9 cellular contexts compared by ENCODE assay signal in genomic region chr18:37322497-37323035, GRCh38.
DNase-seq lines count a peak whose midpoint lies in the region; ATAC-seq, FAIRE-seq and TF ChIP-seq lines count a peak whose summit lies in the region.
"Had no signal": no experiment of that assay in that cellular context is flagged by ENCODE, and none has a peak within 500 bp of the region (broad histone marks: within the 10 kb centered on the region; RNA-seq: fewer than 3 reads in every experiment).

No MANE protein-coding gene starts in this region.

- H2AFZ ChIP-seq in hepatocyte: no peak overlapping the region

- intact Hi-C loops in testis (cut with DNase I; ENCODE audit: low total_unique reads): no loop called here

- H3K4me2 ChIP-seq in hepatocyte: no peak overlapping the region

- no peaks in the 10 kb centered on the region for H3K9me3 ChIP-seq in hepatocyte (ENCODE audit: low read depth)
- H3K9me3 ChIP-seq in testis: no peaks in the 10 kb centered on the region

- no peaks in the 10 kb centered on the region for H3K4me1 Mint-ChIP-seq in activated naive CD8-positive, alpha-beta T cell treated with anti-CD3 and anti-CD28 coated beads, Interleukin-2, amount 10 ng/mL, durations not matched to agents 7 days and 5 days

- no peak for TF ChIP-seq POLR2A in H54 (IDR thresholded peaks at IDR 0.05; ENCODE audit: low read depth, low read length)
- no peak for TF ChIP-seq POLR2A in testis (IDR thresholded peaks at IDR 0.05)

- 67% methylated on average over 15 of the region's 15 CpGs for WGBS in hepatocyte (ENCODE audit: low lambda C conversion rate, missing lambda C conversion rate)
- 51 to 56% methylated on average over 7 to 15 of the region's 15 CpGs for WGBS in testis, 2 donors

- peak; percentile 72 for DNase-seq in AG08395 (ENCODE audit: low spot score)
- no peak for DNase-seq in GM06990 (ENCODE audit: extremely low read depth, insufficient read length)
- peak; percentile 32 for DNase-seq in H54 (ENCODE audit: insufficient read length, low spot score)
- peak; percentile 22 for DNase-seq in LoVo (ENCODE audit: low spot score)
- peak; percentile 39 for DNase-seq in activated naive CD8-positive, alpha-beta T cell treated with anti-CD3 and anti-CD28 coated beads, Interleukin-2, amount 10 ng/mL, durations not matched to agents 7 days and 5 days
- peak; percentile 53 for DNase-seq in hepatocyte (ENCODE audit: low spot score)
- peak; percentile 64 for DNase-seq in testis
- no peak for DNase-seq in HPDE6-E6E7 (ENCODE audit: extremely low spot score)

- no peaks in the 10 kb centered on the region for H3K36me3 ChIP-seq in GM06990 (ENCODE audit: control insufficient read depth, insufficient read depth, low read length)
- no peaks in the 10 kb centered on the region for H3K36me3 ChIP-seq in hepatocyte (replicated peaks; ENCODE audit: insufficient read depth, low read depth)
- no peaks in the 10 kb centered on the region for H3K36me3 ChIP-seq in testis (ENCODE audit: low read depth, missing control alignments)

- H3K27me3 Mint-ChIP-seq in activated naive CD8-positive, alpha-beta T cell treated with anti-CD3 and anti-CD28 coated beads, Interleukin-2, amount 10 ng/mL, durations not matched to agents 7 days and 5 days: no peaks in the 10 kb centered on the region

- ATAC-seq in activated naive CD8-positive, alpha-beta T cell treated with anti-CD3 and anti-CD28 coated beads, Interleukin-2, amount 10 ng/mL, durations not matched to agents 7 days and 5 days (ENCODE audit: low read depth): no peak

- H3K27ac ChIP-seq in hepatocyte (no peak overlapping the region), testis (no peak overlapping the region)

- no peaks in the 10 kb centered on the region for H4K20me1 ChIP-seq in hepatocyte (ENCODE audit: insufficient read depth, poor library complexity, severe bottlenecking)

- no peaks in the 10 kb centered on the region for H3K9me2 ChIP-seq in hepatocyte (replicated peaks; ENCODE audit: insufficient read depth)

- H3K4me3 ChIP-seq in GM06990 (replicated peaks; ENCODE audit: low read depth, low read length) (no peak overlapping the region), hepatocyte (no peak overlapping the region), testis (no peak overlapping the region)

- TF ChIP-seq CTCF in GM06990 (IDR thresholded peaks at IDR 0.05; ENCODE audit: insufficient read depth, low read length, poor library complexity, severe bottlenecking) (peak; percentile 88), hepatocyte (IDR thresholded peaks at IDR 0.05; ENCODE audit: poor library complexity) (peak; percentile 48), testis (IDR thresholded peaks at IDR 0.05) (peak in 2 of 3 experiments; percentile 47 to 71)

- POLR2A ChIA-PET in activated naive CD8-positive, alpha-beta T cell treated with anti-CD3 and anti-CD28 coated beads, Interleukin-2, amount 10 ng/mL, durations not matched to agents 7 days and 5 days (lab: Charles Lee): no interaction called here

- H3K4me3 Mint-ChIP-seq in activated naive CD8-positive, alpha-beta T cell treated with anti-CD3 and anti-CD28 coated beads, Interleukin-2, amount 10 ng/mL, durations not matched to agents 7 days and 5 days: no peak overlapping the region

- H3K4me1 ChIP-seq in hepatocyte (ENCODE audit: insufficient read depth): no peaks in the 10 kb centered on the region
- H3K4me1 ChIP-seq in testis: no peaks in the 10 kb centered on the region

- H3K9me3 Mint-ChIP-seq in activated naive CD8-positive, alpha-beta T cell treated with anti-CD3 and anti-CD28 coated beads, Interleukin-2, amount 10 ng/mL, durations not matched to agents 7 days and 5 days: no peaks in the 10 kb centered on the region

- no peaks in the 10 kb centered on the region for H3K36me3 Mint-ChIP-seq in activated naive CD8-positive, alpha-beta T cell treated with anti-CD3 and anti-CD28 coated beads, Interleukin-2, amount 10 ng/mL, durations not matched to agents 7 days and 5 days

- no peak overlapping the region for H3K27ac Mint-ChIP-seq in activated naive CD8-positive, alpha-beta T cell treated with anti-CD3 and anti-CD28 coated beads, Interleukin-2, amount 10 ng/mL, durations not matched to agents 7 days and 5 days

- no peak for FAIRE-seq in H54 (lab: Jason Lieb, UNC)
- FAIRE-seq: islet of Langerhans had no signal

- no peaks in the 10 kb centered on the region for H3K79me2 ChIP-seq in hepatocyte

- H3K27me3 ChIP-seq in GM06990 (replicated peaks; ENCODE audit: control insufficient read depth, insufficient read depth, low read length): no peaks in the 10 kb centered on the region
- H3K27me3 ChIP-seq in hepatocyte: no peaks in the 10 kb centered on the region
- H3K27me3 ChIP-seq in testis: no peaks in the 10 kb centered on the region

Comparison
In these comparisons a context has a peak if more than half of its experiments do, and no peak if none do; other contexts are left out.
1. DNase-seq: peak in AG08395 (single experiment), H54 (single experiment), LoVo (single experiment), activated naive CD8-positive, alpha-beta T cell treated with anti-CD3 and anti-CD28 coated beads, Interleukin-2, amount 10 ng/mL, durations not matched to agents 7 days and 5 days (single experiment), hepatocyte (single experiment) and testis (single experiment); none in GM06990 (single experiment) and HPDE6-E6E7 (single experiment).
2. Peak in every context shown above with its lines, with median percentiles within 50 percentile points of each other: CTCF ChIP-seq.